8 cellular contexts compared by ENCODE assay signal in genomic region chr14:102046337-102047278, GRCh38. TPM values are rescaled to one million over a fixed set of nuclear protein-coding genes. Genes with fewer than 3 reads are reported as not detected.
DNase-seq lines count a peak whose midpoint lies in the region; ATAC-seq and TF ChIP-seq lines count a peak whose summit lies in the region.

No MANE protein-coding gene starts in this region.

- H3K36me3 ChIP-seq in CD8-positive, alpha-beta T cell (ENCODE audit: insufficient read depth, low read length), result peaks cover 71% of the 10 kb centered on the region
- H3K36me3 ChIP-seq in HCT116 (ENCODE audit: control insufficient read depth in 1 of 2, insufficient read depth in 2 of 2, low read length in 2 of 2) (peaks cover 54 to 56% of the 10 kb centered on the region in 2 experiments), colonic mucosa (peaks cover 32% of the 10 kb centered on the region), liver (ENCODE audit: control insufficient read depth in 4 of 4, insufficient read depth in 3 of 4, low read depth in 1 of 4, low read length in 3 of 4) (peaks cover 24 to 72% (median 62%) of the 10 kb centered on the region in 4 donors), thyroid gland (peaks cover 74 to 78% of the 10 kb centered on the region in 2 donors)

- BruUV-seq in HCT116 (replicated peaks; lab: Mats Ljungman, UMichigan), result no TSS peak

- 64% methylated on average over 23 of the region's 23 CpGs for WGBS in liver
- 31 to 32% methylated on average over 22 to 23 of the region's 23 CpGs for WGBS in thyroid gland, 2 donors

- TF ChIP-seq CTCF in CD8-positive, alpha-beta T cell (IDR thresholded peaks at IDR 0.05), result no peak
- peak; percentile 78 to 99 (median 80) for TF ChIP-seq CTCF in HCT116 (IDR thresholded peaks at IDR 0.05 in 2 of 3, conservative IDR thresholded peaks at IDR 0.05 in 1 of 3; ENCODE audit: borderline replicate concordance in 1 of 3, insufficient read depth in 1 of 3, low read depth in 2 of 3, low read length in 2 of 3)
- TF ChIP-seq CTCF in colonic mucosa (IDR thresholded peaks at IDR 0.05), result peak; percentile 50
- TF ChIP-seq CTCF in liver (IDR thresholded peaks at IDR 0.05; ENCODE audit: low read depth, low read length, missing input control), result peak; percentile 36
- peak in 5 of 6 experiments; percentile 22 to 91 (median 60) for TF ChIP-seq CTCF in thyroid gland (IDR thresholded peaks at IDR 0.05)

- peak; percentile 54 for ATAC-seq in CD8-positive, alpha-beta T cell
- ATAC-seq in HCT116 (peak; percentile 99), GM19023 (IDR thresholded peaks at IDR 0.05; ENCODE audit: unreplicated experiment) (no peak), HG02981 (IDR thresholded peaks at IDR 0.05; ENCODE audit: unreplicated experiment) (no peak)

- no peak overlapping the region for H3K4me3 Mint-ChIP-seq in CD8-positive, alpha-beta T cell

- no peak overlapping the region for H3K4me2 ChIP-seq in HCT116 (ENCODE audit: low read length)

- intact Hi-C loops in CD8-positive, alpha-beta T cell (cut with DNase I, micrococcal nuclease), result loop anchor here (1.0 to 10.0 kb wide), 2 partner anchors 48 to 50 kb away; no protein-coding TSS in a partner anchor
- intact Hi-C loops in HCT116 (cut with micrococcal nuclease) (loop anchor here (1.0 to 5.0 kb wide), 4 partner anchors 50 to 339 kb away; no protein-coding TSS in a partner anchor), colonic mucosa (cut with DNase I) (loop anchor here (2.0 kb wide), 1 partner anchor 50 kb away; no protein-coding TSS in a partner anchor), thyroid gland (cut with DNase I) (loop anchor here (10.0 kb wide), 2 partner anchors 48 to 268 kb away; partner anchors contain the start of gene ZNF839)

- RAD21 ChIA-PET in HCT116 (lab: Charles Lee; ENCODE audit: low non-redundant PET in 1 of 2, low total read pairs in 2 of 2, uncharacterized antibody in 2 of 2, unreplicated experiment in 2 of 2), result interaction anchor here (0.5 to 1.6 kb wide), 7 partner anchors 8 to 478 kb away, joined by 3 to 13 read pairs (median 6); no protein-coding TSS in a partner anchor

- no peaks in the 10 kb centered on the region for H3K27me3 Mint-ChIP-seq in CD8-positive, alpha-beta T cell (ENCODE audit: low read depth)

- no peak overlapping the region for H2AFZ ChIP-seq in HCT116 (ENCODE audit: low read depth, low read length, poor library complexity, severe bottlenecking)

- no peaks in the 10 kb centered on the region for H3K27me3 ChIP-seq in CD8-positive, alpha-beta T cell (ENCODE audit: insufficient read depth, low read length)
- H3K27me3 ChIP-seq in HCT116 (ENCODE audit: insufficient read depth, low read length), result no peaks in the 10 kb centered on the region
- no peaks in the 10 kb centered on the region for H3K27me3 ChIP-seq in colonic mucosa
- H3K27me3 ChIP-seq in liver (ENCODE audit: control insufficient read depth in 4 of 4, insufficient read depth in 4 of 4, low read length in 3 of 4), result no peaks in the 10 kb centered on the region
- H3K27me3 ChIP-seq in thyroid gland, result no peaks in the 10 kb centered on the region

- H3K4me3 ChIP-seq in CD8-positive, alpha-beta T cell (ENCODE audit: low read depth, low read length), result no peak overlapping the region
- H3K4me3 ChIP-seq in HCT116 (replicated peaks in 1 of 2; ENCODE audit: low read depth in 1 of 2, low read length in 2 of 2), result no peak overlapping the region
- H3K4me3 ChIP-seq in colonic mucosa, result no peak overlapping the region
- no peak overlapping the region for H3K4me3 ChIP-seq in liver (ENCODE audit: low read depth in 1 of 3, low read length in 3 of 3)
- H3K4me3 ChIP-seq in thyroid gland (replicated peaks in 1 of 3), result no peak overlapping the region

- CTCF ChIA-PET in CD8-positive, alpha-beta T cell (lab: Charles Lee), result interaction anchor here (1.6 to 3.7 kb wide), 2 partner anchors 10 to 50 kb away, joined by 4 to 28 read pairs; no protein-coding TSS in a partner anchor
- CTCF ChIA-PET in HCT116 (lab: Charles Lee), result interaction anchor here (0.6 to 2.4 kb wide), 13 partner anchors 10 to 271 kb away, joined by 3 to 41 read pairs (median 4); no protein-coding TSS in a partner anchor

- peak in 3 of 7 experiments; percentile 12 to 26 (median 16) for DNase-seq in CD8-positive, alpha-beta T cell
- DNase-seq in HCT116 (ENCODE audit: low read depth, low spot score), result peak; percentile 82
- DNase-seq in RKO (ENCODE audit: low spot score), result peak; percentile 55
- DNase-seq in colonic mucosa, result peak; percentile 88
- peak; percentile 99 for DNase-seq in thyroid gland

- H3K27ac Mint-ChIP-seq in CD8-positive, alpha-beta T cell, result no peak overlapping the region

- H3K4me1 Mint-ChIP-seq in CD8-positive, alpha-beta T cell (ENCODE audit: low read depth), result no peaks in the 10 kb centered on the region

- TF ChIP-seq RAD21 in HCT116 (IDR thresholded peaks at IDR 0.05; ENCODE audit: low read depth) (peak; percentile 94), liver (IDR thresholded peaks at IDR 0.05) (peak; percentile 62 to 63)

- no peaks in the 10 kb centered on the region for H3K9me2 ChIP-seq in HCT116 (ENCODE audit: insufficient read depth)

- H3K9me3 ChIP-seq in CD8-positive, alpha-beta T cell (ENCODE audit: low read length), result no peaks in the 10 kb centered on the region
- H3K9me3 ChIP-seq in HCT116 (ENCODE audit: control insufficient read depth in 1 of 2, insufficient read depth in 1 of 2, low read depth in 1 of 2, low read length in 2 of 2) (no peaks in the 10 kb centered on the region), colonic mucosa (no peaks in the 10 kb centered on the region), liver (ENCODE audit: control insufficient read depth in 4 of 4, low read length in 3 of 4) (no peaks in the 10 kb centered on the region), thyroid gland (no peaks in the 10 kb centered on the region)

- H3K79me2 ChIP-seq in HCT116 (ENCODE audit: insufficient read depth, low read length), result no peaks in the 10 kb centered on the region

- TF ChIP-seq POLR2A in HCT116 (IDR thresholded peaks at IDR 0.05; ENCODE audit: borderline replicate concordance, extremely low read depth, insufficient read depth, insufficient read length) (no peak), thyroid gland (IDR thresholded peaks at IDR 0.05) (no peak)

- H3K4me1 ChIP-seq in CD8-positive, alpha-beta T cell (ENCODE audit: insufficient read depth, low read length), result no peaks in the 10 kb centered on the region
- H3K4me1 ChIP-seq in HCT116 (ENCODE audit: control insufficient read depth in 1 of 2, insufficient read depth in 2 of 2, low read length in 2 of 2) (peaks cover 0 to 10% of the 10 kb centered on the region in 2 experiments; a peak in 2 of 4 replicates), colonic mucosa (no peaks in the 10 kb centered on the region), liver (ENCODE audit: control insufficient read depth in 4 of 4, insufficient read depth in 4 of 4, low read length in 3 of 4) (no peaks in the 10 kb centered on the region), thyroid gland (peaks cover 6 to 12% of the 10 kb centered on the region in 2 donors)

- H4K20me1 ChIP-seq in HCT116 (ENCODE audit: insufficient read depth), result no peaks in the 10 kb centered on the region

- no peak overlapping the region for H3K27ac ChIP-seq in CD8-positive, alpha-beta T cell (ENCODE audit: low read depth, low read length)
- H3K27ac ChIP-seq in HCT116 (ENCODE audit: low read depth, low read length) (peak overlapping the region; percentile 29), colonic mucosa (no peak overlapping the region), liver (ENCODE audit: low read depth in 1 of 2, low read length in 2 of 2) (no peak overlapping the region), thyroid gland (peak overlapping the region in 2 of 3 donors; percentile 24 to 52)

- POLR2A ChIA-PET in CD8-positive, alpha-beta T cell (lab: Charles Lee), result interaction anchor here (1.1 kb wide), 1 partner anchor 10 kb away, joined by 4 read pairs; no protein-coding TSS in a partner anchor
- POLR2A ChIA-PET in HCT116 (lab: Charles Lee), result interaction anchor here (0.6 to 1.2 kb wide), 3 partner anchors 16 to 62 kb away, joined by 3 to 4 read pairs (median 3); no protein-coding TSS in a partner anchor

- H3K36me3 Mint-ChIP-seq in CD8-positive, alpha-beta T cell, result peaks cover 86% of the 10 kb centered on the region

- no peaks in the 10 kb centered on the region for H3K9me3 Mint-ChIP-seq in CD8-positive, alpha-beta T cell

- H3K9ac ChIP-seq in HCT116 (ENCODE audit: low read length) (no peak overlapping the region), colonic mucosa (ENCODE audit: low read depth in 2 of 2, low read length in 2 of 2) (no peak overlapping the region), liver (ENCODE audit: low read depth in 1 of 2, low read length in 2 of 2) (no peak overlapping the region)

TF ChIP-seq in HCT116, 20 proteins besides CTCF, POLR2A, EP300 and RAD21:
- TF ChIP-seq MAX (IDR thresholded peaks at IDR 0.05) (peak; percentile 66; the same call in 1 of the 2 replicates), YY1 (IDR thresholded peaks at IDR 0.05; ENCODE audit: extremely low read depth, insufficient replicate concordance, low read depth, low read length) (no peak), POLR2AphosphoS5 (IDR thresholded peaks at IDR 0.05; ENCODE audit: low read depth, low read length) (peak; percentile 32; the same call in 1 of the 2 replicates)

TF ChIP-seq in liver, 16 proteins besides CTCF, POLR2A, EP300 and RAD21 (continues in another document):
- TF ChIP-seq NR2F2 (IDR thresholded peaks at IDR 0.05), result no peak
- no peak for TF ChIP-seq GABPA (IDR thresholded peaks at IDR 0.05 in 1 of 2, conservative IDR thresholded peaks at IDR 0.05 in 1 of 2)
- TF ChIP-seq RXRA (IDR thresholded peaks at IDR 0.05), result no peak
- no peak for TF ChIP-seq SP1 (IDR thresholded peaks at IDR 0.05)
- no peak for TF ChIP-seq JUND (IDR thresholded peaks at IDR 0.05)
- TF ChIP-seq ZBTB33 (IDR thresholded peaks at IDR 0.05), result no peak
- no peak for TF ChIP-seq YY1 (IDR thresholded peaks at IDR 0.05)

RNA-seq across cellular contexts. Expression of gene HSP90AA1, which starts 40.2 kb away (rescaled TPM):
- 100 to 1,000 TPM; 532 to 539 TPM for total RNA-seq in CD8-positive, alpha-beta T cell
- total RNA-seq in HCT116 (2021; ENCODE audit: unreplicated experiment) (1,380 TPM), colonic mucosa (1,000 to 10,000 TPM in 1 of 2 donors, 100 to 1,000 TPM in 1; 357 to 1,349 TPM), liver (100 to 1,000 TPM; 327 to 386 TPM), thyroid gland (100 to 1,000 TPM; 217 to 405 (median 278) TPM)
- 597 and 977 TPM in 2 replicates for polyA plus RNA-seq in HCT116 (2012)
- 100 to 1,000 TPM; 174 to 248 TPM for polyA plus RNA-seq in liver

Comparison
In these comparisons a context has a peak if more than half of its experiments do, and no peak if none do; other contexts are left out.
1. ATAC-seq: peak in CD8-positive, alpha-beta T cell (single experiment) and HCT116 (single experiment); none in GM19023 (single experiment) and HG02981 (single experiment).
2. H3K27ac ChIP-seq: peak in HCT116 (single experiment) and thyroid gland (2 of 3); none in CD8-positive, alpha-beta T cell (single experiment), colonic mucosa (single experiment) and liver (0 of 2).